8 cellular contexts compared by ENCODE assay signal in genomic region chr7:94655884-94656657, GRCh38. TPM values are rescaled to one million over a fixed set of nuclear protein-coding genes. Genes with fewer than 3 reads are reported as not detected.
A peak's percentile ranks its signal among the peaks of the same experiment; 100 is the strongest.
DNase-seq lines count a peak whose midpoint lies in the region; ATAC-seq and TF ChIP-seq lines count a peak whose summit lies in the region.

TSS of gene SGCE (minus strand) at chr7:94656133. CDS start at chr7:94656098, 35 bp downstream.

- peaks cover 48 to 56% (median 49%) of the 10 kb centered on the region in 3 donors for H3K27me3 Mint-ChIP-seq in CD14-positive monocyte (ENCODE audit: low read depth in 3 of 3)

- peaks cover 29% of the 10 kb centered on the region for H3K4me1 Mint-ChIP-seq in CD14-positive monocyte

- H3K9me3 ChIP-seq in ectodermal cell (ENCODE audit: control insufficient read depth, low read length), result no peaks in the 10 kb centered on the region
- H3K9me3 ChIP-seq in right lobe of liver, result peaks cover 0 to 2% (median 0%) of the 10 kb centered on the region in 4 donors

- WGBS in ectodermal cell, 2 experiments, result 29 to 32% methylated on average over 53 of the region's 61 CpGs
- 49% methylated on average over 15 of the region's 61 CpGs for WGBS in right lobe of liver (ENCODE audit: insufficient coverage, low coverage, low lambda C conversion rate, missing lambda C conversion rate)

- TF ChIP-seq CTCF in CD14-positive monocyte (IDR thresholded peaks at IDR 0.05) (peak; percentile 24), right lobe of liver (IDR thresholded peaks at IDR 0.05) (peak; percentile 22 to 52 (median 48))

- no peak for DNase-seq in CD14-positive monocyte (ENCODE audit: low spot score)
- DNase-seq in NCI-H2107 treated with DMSO at 0.1 percent for 48 hours (lab: John Stamatoyannopoulos, UW; ENCODE audit: unreplicated experiment), result peak; percentile 86
- DNase-seq in activated CD4-positive, alpha-beta T cell treated with anti-CD3 and anti-CD28 coated beads, Interleukin-2, amount 50 U/mL, for 1 hour, result peak; percentile 48
- DNase-seq in right lobe of liver, result peak; percentile 61 to 71 (median 62)
- DNase-seq in stimulated activated CD4-positive, alpha-beta T cell treated with anti-CD3 and anti-CD28 coated beads, Interleukin-4, amount 100 ng/mL, for 4 hours, result peak; percentile 10 to 40

- peaks cover 3 to 25% (median 13%) of the 10 kb centered on the region in 7 donors for H3K9me3 Mint-ChIP-seq in CD14-positive monocyte

- intact Hi-C loops in CD14-positive monocyte (cut with micrococcal nuclease) (no loop called here), right lobe of liver (cut with DNase I) (no loop called here)

- H3K27me3 ChIP-seq in ectodermal cell (ENCODE audit: control insufficient read depth, insufficient read depth, low read length, poor library complexity, severe bottlenecking) (no peaks in the 10 kb centered on the region), right lobe of liver (peaks cover 0 to 10% of the 10 kb centered on the region in 2 donors)

- peak within 1 kb of the TSS; percentile 81 to 89 for H3K4me3 Mint-ChIP-seq in CD14-positive monocyte

- peaks cover 0 to 4% of the 10 kb centered on the region in 2 donors for H3K36me3 Mint-ChIP-seq in CD14-positive monocyte

- peaks cover 11% of the 10 kb centered on the region for H3K4me1 ChIP-seq in ectodermal cell (ENCODE audit: control insufficient read depth, insufficient read depth, low read length)
- no peaks in the 10 kb centered on the region for H3K4me1 ChIP-seq in right lobe of liver

- peak within 1 kb of the TSS in 1 of 7 donors; percentile 9 for H3K27ac Mint-ChIP-seq in CD14-positive monocyte

- no peak for TF ChIP-seq POLR2A in right lobe of liver (IDR thresholded peaks at IDR 0.05)

- ATAC-seq in GM21390 (IDR thresholded peaks at IDR 0.05; ENCODE audit: unreplicated experiment) (peak; percentile 21), right lobe of liver (peak; percentile 49 to 60 (median 54)), HG03521 (IDR thresholded peaks at IDR 0.05; ENCODE audit: unreplicated experiment) (no peak)

- H3K27ac ChIP-seq in ectodermal cell (ENCODE audit: insufficient read depth, low read depth, low read length, poor library complexity, severe bottlenecking), result peak within 1 kb of the TSS; percentile 9
- H3K27ac ChIP-seq in right lobe of liver, result peak within 1 kb of the TSS in 1 of 3 donors; percentile 48

- peak within 1 kb of the TSS; percentile 64 for H3K4me3 ChIP-seq in ectodermal cell (ENCODE audit: insufficient read depth, low read depth, low read length)
- H3K4me3 ChIP-seq in right lobe of liver, result peak within 1 kb of the TSS; percentile 36 to 59 (median 55)

- H3K36me3 ChIP-seq in ectodermal cell (ENCODE audit: control insufficient read depth, insufficient read depth, low read length) (no peaks in the 10 kb centered on the region), right lobe of liver (no peaks in the 10 kb centered on the region)

RNA-seq across cellular contexts. Expression of gene SGCE, which starts in this region (rescaled TPM):
- not detected for polyA plus RNA-seq in CD14-positive monocyte
- 49.7 TPM for polyA plus RNA-seq in ectodermal cell (2013, experiment 1 of 4)
- 52.8 TPM for polyA plus RNA-seq in ectodermal cell (2013, experiment 2 of 4)
- polyA plus RNA-seq in ectodermal cell (2013, experiment 3 of 4), result 58.0 TPM
- 66.3 TPM for polyA plus RNA-seq in ectodermal cell (2013, experiment 4 of 4)
- total RNA-seq in right lobe of liver, result 10 to 100 TPM in 5 of 6 experiments, 1 to 10 TPM in 1; 4.2 to 17.8 (median 14.8) TPM
